ENCODE assay signal across 1 cellular context in the genomic region with DNA sequence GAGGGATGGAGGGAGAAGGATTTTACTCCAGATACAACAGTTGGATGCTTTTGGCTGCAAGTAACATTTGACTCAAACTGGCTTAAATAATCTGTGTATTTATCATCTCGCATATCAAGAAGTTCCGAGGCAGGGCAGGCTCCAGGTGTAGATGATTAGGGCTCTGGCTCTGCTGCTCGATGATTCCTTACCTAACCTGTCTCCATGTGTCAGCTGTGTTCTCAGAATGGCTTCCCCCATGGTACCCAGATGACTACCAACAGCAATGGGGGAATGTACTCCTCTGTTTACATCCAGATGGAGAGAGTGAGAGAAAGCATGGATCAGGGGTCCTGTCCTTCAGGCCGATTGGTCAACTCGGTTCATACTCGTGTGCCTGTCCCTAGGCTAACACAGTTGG.
TF ChIP-seq lines count a peak whose summit lies in the region.

No MANE protein-coding gene starts in this region.

TF ChIP-seq in H1, 55 proteins besides CTCF, POLR2A, EP300 and RAD21:
- TF ChIP-seq, protein P1, sequence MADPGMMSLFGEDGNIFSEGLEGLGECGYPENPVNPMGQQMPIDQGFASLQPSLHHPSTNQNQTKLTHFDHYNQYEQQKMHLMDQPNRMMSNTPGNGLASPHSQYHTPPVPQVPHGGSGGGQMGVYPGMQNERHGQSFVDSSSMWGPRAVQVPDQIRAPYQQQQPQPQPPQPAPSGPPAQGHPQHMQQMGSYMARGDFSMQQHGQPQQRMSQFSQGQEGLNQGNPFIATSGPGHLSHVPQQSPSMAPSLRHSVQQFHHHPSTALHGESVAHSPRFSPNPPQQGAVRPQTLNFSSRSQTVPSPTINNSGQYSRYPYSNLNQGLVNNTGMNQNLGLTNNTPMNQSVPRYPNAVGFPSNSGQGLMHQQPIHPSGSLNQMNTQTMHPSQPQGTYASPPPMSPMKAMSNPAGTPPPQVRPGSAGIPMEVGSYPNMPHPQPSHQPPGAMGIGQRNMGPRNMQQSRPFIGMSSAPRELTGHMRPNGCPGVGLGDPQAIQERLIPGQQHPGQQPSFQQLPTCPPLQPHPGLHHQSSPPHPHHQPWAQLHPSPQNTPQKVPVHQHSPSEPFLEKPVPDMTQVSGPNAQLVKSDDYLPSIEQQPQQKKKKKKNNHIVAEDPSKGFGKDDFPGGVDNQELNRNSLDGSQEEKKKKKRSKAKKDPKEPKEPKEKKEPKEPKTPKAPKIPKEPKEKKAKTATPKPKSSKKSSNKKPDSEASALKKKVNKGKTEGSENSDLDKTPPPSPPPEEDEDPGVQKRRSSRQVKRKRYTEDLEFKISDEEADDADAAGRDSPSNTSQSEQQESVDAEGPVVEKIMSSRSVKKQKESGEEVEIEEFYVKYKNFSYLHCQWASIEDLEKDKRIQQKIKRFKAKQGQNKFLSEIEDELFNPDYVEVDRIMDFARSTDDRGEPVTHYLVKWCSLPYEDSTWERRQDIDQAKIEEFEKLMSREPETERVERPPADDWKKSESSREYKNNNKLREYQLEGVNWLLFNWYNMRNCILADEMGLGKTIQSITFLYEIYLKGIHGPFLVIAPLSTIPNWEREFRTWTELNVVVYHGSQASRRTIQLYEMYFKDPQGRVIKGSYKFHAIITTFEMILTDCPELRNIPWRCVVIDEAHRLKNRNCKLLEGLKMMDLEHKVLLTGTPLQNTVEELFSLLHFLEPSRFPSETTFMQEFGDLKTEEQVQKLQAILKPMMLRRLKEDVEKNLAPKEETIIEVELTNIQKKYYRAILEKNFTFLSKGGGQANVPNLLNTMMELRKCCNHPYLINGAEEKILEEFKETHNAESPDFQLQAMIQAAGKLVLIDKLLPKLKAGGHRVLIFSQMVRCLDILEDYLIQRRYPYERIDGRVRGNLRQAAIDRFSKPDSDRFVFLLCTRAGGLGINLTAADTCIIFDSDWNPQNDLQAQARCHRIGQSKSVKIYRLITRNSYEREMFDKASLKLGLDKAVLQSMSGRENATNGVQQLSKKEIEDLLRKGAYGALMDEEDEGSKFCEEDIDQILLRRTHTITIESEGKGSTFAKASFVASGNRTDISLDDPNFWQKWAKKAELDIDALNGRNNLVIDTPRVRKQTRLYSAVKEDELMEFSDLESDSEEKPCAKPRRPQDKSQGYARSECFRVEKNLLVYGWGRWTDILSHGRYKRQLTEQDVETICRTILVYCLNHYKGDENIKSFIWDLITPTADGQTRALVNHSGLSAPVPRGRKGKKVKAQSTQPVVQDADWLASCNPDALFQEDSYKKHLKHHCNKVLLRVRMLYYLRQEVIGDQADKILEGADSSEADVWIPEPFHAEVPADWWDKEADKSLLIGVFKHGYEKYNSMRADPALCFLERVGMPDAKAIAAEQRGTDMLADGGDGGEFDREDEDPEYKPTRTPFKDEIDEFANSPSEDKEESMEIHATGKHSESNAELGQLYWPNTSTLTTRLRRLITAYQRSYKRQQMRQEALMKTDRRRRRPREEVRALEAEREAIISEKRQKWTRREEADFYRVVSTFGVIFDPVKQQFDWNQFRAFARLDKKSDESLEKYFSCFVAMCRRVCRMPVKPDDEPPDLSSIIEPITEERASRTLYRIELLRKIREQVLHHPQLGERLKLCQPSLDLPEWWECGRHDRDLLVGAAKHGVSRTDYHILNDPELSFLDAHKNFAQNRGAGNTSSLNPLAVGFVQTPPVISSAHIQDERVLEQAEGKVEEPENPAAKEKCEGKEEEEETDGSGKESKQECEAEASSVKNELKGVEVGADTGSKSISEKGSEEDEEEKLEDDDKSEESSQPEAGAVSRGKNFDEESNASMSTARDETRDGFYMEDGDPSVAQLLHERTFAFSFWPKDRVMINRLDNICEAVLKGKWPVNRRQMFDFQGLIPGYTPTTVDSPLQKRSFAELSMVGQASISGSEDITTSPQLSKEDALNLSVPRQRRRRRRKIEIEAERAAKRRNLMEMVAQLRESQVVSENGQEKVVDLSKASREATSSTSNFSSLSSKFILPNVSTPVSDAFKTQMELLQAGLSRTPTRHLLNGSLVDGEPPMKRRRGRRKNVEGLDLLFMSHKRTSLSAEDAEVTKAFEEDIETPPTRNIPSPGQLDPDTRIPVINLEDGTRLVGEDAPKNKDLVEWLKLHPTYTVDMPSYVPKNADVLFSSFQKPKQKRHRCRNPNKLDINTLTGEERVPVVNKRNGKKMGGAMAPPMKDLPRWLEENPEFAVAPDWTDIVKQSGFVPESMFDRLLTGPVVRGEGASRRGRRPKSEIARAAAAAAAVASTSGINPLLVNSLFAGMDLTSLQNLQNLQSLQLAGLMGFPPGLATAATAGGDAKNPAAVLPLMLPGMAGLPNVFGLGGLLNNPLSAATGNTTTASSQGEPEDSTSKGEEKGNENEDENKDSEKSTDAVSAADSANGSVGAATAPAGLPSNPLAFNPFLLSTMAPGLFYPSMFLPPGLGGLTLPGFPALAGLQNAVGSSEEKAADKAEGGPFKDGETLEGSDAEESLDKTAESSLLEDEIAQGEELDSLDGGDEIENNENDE (IDR thresholded peaks at IDR 0.05; ENCODE audit: insufficient replicate concordance, low read length), result no peak
- TF ChIP-seq KDM4A (IDR thresholded peaks at IDR 0.05; ENCODE audit: low read depth, low read length, severe bottlenecking), result no peak
- no peak for TF ChIP-seq EZH2 (IDR thresholded peaks at IDR 0.05; ENCODE audit: low read depth, low read length, severe bottlenecking)
